Comparison of ENCODE assay signal across 8 cellular contexts in the genomic region with DNA sequence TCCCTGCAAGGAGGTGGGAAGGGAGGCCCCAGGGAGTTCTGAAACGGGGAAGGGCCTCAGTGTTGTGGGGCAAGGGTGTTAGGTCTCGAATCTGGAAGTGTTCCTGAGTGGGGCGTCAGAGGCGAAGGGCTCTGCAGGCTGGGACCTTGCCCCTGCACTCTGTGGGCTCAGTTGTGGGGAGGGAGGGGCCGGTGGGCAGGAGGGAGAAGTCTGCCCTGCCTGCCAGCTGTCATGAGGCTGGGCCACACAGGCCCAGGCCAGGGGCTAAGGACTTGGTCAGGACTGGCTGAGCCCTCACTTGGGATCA. TPM values are rescaled to one million over a fixed set of nuclear protein-coding genes. Genes with fewer than 3 reads are reported as not detected.
DNase-seq lines count a peak whose midpoint lies in the region; ATAC-seq and TF ChIP-seq lines count a peak whose summit lies in the region.

Gene CRACR2B, plus strand, starts transcription at position 59 of the 307 bp plus-strand sequence. CDS start 689 bp downstream, outside the sequence.

- no peaks in the 10 kb centered on the region for H3K9me3 ChIP-seq in right lobe of liver

- DNase-seq in activated CD4-positive, alpha-beta T cell treated with anti-CD3 and anti-CD28 coated beads, Interleukin-2, amount 10 ng/mL, durations not matched to agents 7 days and 5 days = no peak
- DNase-seq in activated CD4-positive, alpha-beta T cell treated with anti-CD3 and anti-CD28 coated beads for 4 hours = no peak
- no peak for DNase-seq in astrocyte of the cerebellum (ENCODE audit: low read depth)
- DNase-seq in right lobe of liver = no peak
- no peak for DNase-seq in type B pancreatic cell (ENCODE audit: extremely low spot score, unreplicated experiment)
- no peak for DNase-seq in posterior cingulate gyrus

- peak within 1 kb of the TSS; percentile 73 for H3K4me3 Mint-ChIP-seq in activated CD4-positive, alpha-beta T cell treated with anti-CD3 and anti-CD28 coated beads, Interleukin-2, amount 10 ng/mL, durations not matched to agents 7 days and 5 days
- peak within 1 kb of the TSS; percentile 83 for H3K4me3 Mint-ChIP-seq in type B pancreatic cell

- H3K36me3 ChIP-seq in right lobe of liver = peaks cover 0 to 17% (median 7%) of the 10 kb centered on the region in 4 donors

- no peak for ATAC-seq in right lobe of liver
- ATAC-seq in GM21786 (IDR thresholded peaks at IDR 0.05; ENCODE audit: unreplicated experiment) = no peak
- ATAC-seq in GM18909 (IDR thresholded peaks at IDR 0.05; ENCODE audit: poor library complexity, unreplicated experiment) = no peak

- H3K4me3 ChIP-seq in astrocyte of the cerebellum (ENCODE audit: low read depth, low read length) (peak within 1 kb of the TSS; percentile 21), right lobe of liver (peak within 1 kb of the TSS; percentile 20 to 48 (median 25))

- POLR2A ChIA-PET in activated CD4-positive, alpha-beta T cell treated with anti-CD3 and anti-CD28 coated beads, Interleukin-2, amount 10 ng/mL, durations not matched to agents 7 days and 5 days (lab: Charles Lee) = no interaction called here

- CTCF ChIA-PET in activated CD4-positive, alpha-beta T cell treated with anti-CD3 and anti-CD28 coated beads, Interleukin-2, amount 10 ng/mL, durations not matched to agents 7 days and 5 days (lab: Charles Lee) = interaction anchor here (1.2 to 1.4 kb wide), 2 partner anchors 15 to 31 kb away, joined by 3 to 4 read pairs; partner anchors contain the start of genes POLR2L and TSPAN4

- H3K4me1 Mint-ChIP-seq in activated CD4-positive, alpha-beta T cell treated with anti-CD3 and anti-CD28 coated beads, Interleukin-2, amount 10 ng/mL, durations not matched to agents 7 days and 5 days = peaks cover 37% of the 10 kb centered on the region
- H3K4me1 Mint-ChIP-seq in type B pancreatic cell (ENCODE audit: unreplicated experiment) = peaks cover 10% of the 10 kb centered on the region

- 58% methylated on average over 4 of the region's 5 CpGs for WGBS in right lobe of liver (ENCODE audit: insufficient coverage, low coverage, low lambda C conversion rate, missing lambda C conversion rate)

- no peaks in the 10 kb centered on the region for H3K27me3 ChIP-seq in right lobe of liver

- TF ChIP-seq POLR2A in right lobe of liver (IDR thresholded peaks at IDR 0.05) = no peak

- intact Hi-C loops in right lobe of liver (cut with DNase I) (no loop called here), posterior cingulate gyrus (cut with DNase I) (no loop called here)

- peak within 1 kb of the TSS; percentile 81 for H3K27ac Mint-ChIP-seq in activated CD4-positive, alpha-beta T cell treated with anti-CD3 and anti-CD28 coated beads, Interleukin-2, amount 10 ng/mL, durations not matched to agents 7 days and 5 days
- peak within 1 kb of the TSS; percentile 56 for H3K27ac Mint-ChIP-seq in type B pancreatic cell

- peaks cover 10% of the 10 kb centered on the region for H3K36me3 Mint-ChIP-seq in activated CD4-positive, alpha-beta T cell treated with anti-CD3 and anti-CD28 coated beads, Interleukin-2, amount 10 ng/mL, durations not matched to agents 7 days and 5 days (ENCODE audit: low read depth)
- H3K36me3 Mint-ChIP-seq in type B pancreatic cell = no peaks in the 10 kb centered on the region

- H3K9me3 Mint-ChIP-seq in activated CD4-positive, alpha-beta T cell treated with anti-CD3 and anti-CD28 coated beads, Interleukin-2, amount 10 ng/mL, durations not matched to agents 7 days and 5 days = no peaks in the 10 kb centered on the region
- no peaks in the 10 kb centered on the region for H3K9me3 Mint-ChIP-seq in type B pancreatic cell

- no peak for TF ChIP-seq CTCF in astrocyte of the cerebellum (IDR thresholded peaks at IDR 0.05; ENCODE audit: low read depth, low read length, missing control alignments)
- TF ChIP-seq CTCF in right lobe of liver (IDR thresholded peaks at IDR 0.05) = no peak
- no peak for TF ChIP-seq CTCF in type B pancreatic cell (conservative IDR thresholded peaks at IDR 0.05)

- in situ Hi-C loops in astrocyte of the cerebellum (cut with HindIII; ENCODE audit: low sequenced_read_pairs) = no loop called here

- peaks cover 0 to 69% (median 32%) of the 10 kb centered on the region in 4 donors for H3K4me1 ChIP-seq in right lobe of liver

- H3K27me3 Mint-ChIP-seq in activated CD4-positive, alpha-beta T cell treated with anti-CD3 and anti-CD28 coated beads, Interleukin-2, amount 10 ng/mL, durations not matched to agents 7 days and 5 days = peaks cover 42% of the 10 kb centered on the region
- H3K27me3 Mint-ChIP-seq in type B pancreatic cell = peaks cover 45% of the 10 kb centered on the region

- peak within 1 kb of the TSS in 2 of 3 donors; percentile 28 to 33 for H3K27ac ChIP-seq in right lobe of liver

RNA-seq across cellular contexts. Expression of gene CRACR2B, which starts in this region (rescaled TPM):
- total RNA-seq in activated CD4-positive, alpha-beta T cell treated with anti-CD3 and anti-CD28 coated beads, Interleukin-2, amount 10 ng/mL, durations not matched to agents 7 days and 5 days = 1 to 10 TPM; 7.7 to 8.1 TPM
- total RNA-seq in right lobe of liver (1 to 10 TPM; 2.2 to 4.0 (median 3.1) TPM), type B pancreatic cell (ENCODE audit: low replicate concordance) (10.3 and 19.3 TPM in 2 replicates)
